In the genomic region with DNA sequence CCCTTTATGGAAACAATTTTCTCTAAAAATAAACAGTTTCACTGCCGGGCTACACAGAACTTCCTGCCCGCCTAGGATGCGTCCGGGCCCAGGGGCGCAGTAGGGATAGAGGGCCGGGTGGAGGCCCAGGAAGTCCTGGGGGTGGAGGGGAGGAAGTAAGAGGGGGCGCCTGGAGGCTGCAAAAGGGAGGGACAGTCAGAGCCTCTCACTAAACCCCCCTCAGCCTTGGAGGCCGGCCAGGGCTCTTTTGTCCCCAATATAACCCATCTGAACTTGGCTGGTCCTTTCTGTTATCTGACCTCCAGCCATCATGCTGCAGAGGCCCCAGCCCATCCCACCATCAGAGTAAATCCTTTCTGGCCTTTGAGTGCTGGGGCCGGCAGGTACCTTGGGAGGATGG, we compare ENCODE assay signal across 12 cellular contexts. TPM values are rescaled to one million over a fixed set of nuclear protein-coding genes. Genes with fewer than 3 reads are reported as not detected.
DNase-seq lines count a peak whose midpoint lies in the region; ATAC-seq and TF ChIP-seq lines count a peak whose summit lies in the region.
"Had no signal": no experiment of that assay in that cellular context is flagged by ENCODE, and none has a peak within 500 bp of the region (broad histone marks: within the 10 kb centered on the region; RNA-seq: fewer than 3 reads in every experiment).

No MANE protein-coding gene starts in this region.

- peaks cover 12% of the 10 kb centered on the region for H3K4me1 Mint-ChIP-seq in MCF 10A (ENCODE audit: insufficient read depth, unreplicated experiment)
- peaks cover 54% of the 10 kb centered on the region for H3K4me1 Mint-ChIP-seq in chondrocyte (ENCODE audit: low read depth)

- H3K9me3 ChIP-seq in mammary epithelial cell (replicated peaks; ENCODE audit: insufficient read depth, low read length) (no peaks in the 10 kb centered on the region), mucosa of stomach (ENCODE audit: control insufficient read depth, low read length) (no peaks in the 10 kb centered on the region), vagina (no peaks in the 10 kb centered on the region)
- H3K9me3 ChIP-seq: BE2C had no signal

- H3K36me3 ChIP-seq in mammary epithelial cell (ENCODE audit: insufficient read depth, low read length) (no peaks in the 10 kb centered on the region), mucosa of stomach (ENCODE audit: control insufficient read depth, insufficient read depth, low read length) (peaks cover 3% of the 10 kb centered on the region), vagina (peaks cover 0 to 24% of the 10 kb centered on the region in 2 donors)

- DNase-seq in MCF 10A (ENCODE audit: unreplicated experiment) (no peak), mammary epithelial cell (no peak), chondrocyte (ENCODE audit: low spot score) (no peak), vagina (ENCODE audit: extremely low spot score in 2 of 2) (no peak), pons (ENCODE audit: low spot score) (no peak)
- no peak for DNase-seq in stimulated activated CD4-positive, alpha-beta T cell treated with anti-CD3 and anti-CD28 coated beads, Interleukin-15, amount 100 ng/mL, for 24 hours
- DNase-seq: activated effector memory CD4-positive, alpha-beta T cell treated with anti-CD3 and anti-CD28 coated beads, Interleukin-2, amount 50 U/mL, for 16 hours; BE2C; head of caudate nucleus had no signal

- 56% methylated on average over 9 of the region's 9 CpGs for WGBS in mammary epithelial cell (ENCODE audit: low coverage, missing lambda C conversion rate)

- in situ Hi-C loops in mammary epithelial cell (cut with MboI; ENCODE audit: low sequenced_read_pairs in 2 of 2) = no loop called here

- TF ChIP-seq CTCF in MCF 10A (IDR thresholded peaks at IDR 0.05; ENCODE audit: unreplicated experiment) (no peak), mammary epithelial cell (conservative IDR thresholded peaks at IDR 0.05 in 1 of 2, IDR thresholded peaks at IDR 0.05 in 1 of 2; ENCODE audit: extremely low read depth in 1 of 2, insufficient read depth in 1 of 2, low read depth in 1 of 2, low read length in 2 of 2) (no peak), chondrocyte (IDR thresholded peaks at IDR 0.05) (no peak), vagina (IDR thresholded peaks at IDR 0.05) (no peak)

- H3K4me3 Mint-ChIP-seq in MCF 10A (ENCODE audit: unreplicated experiment) (peak overlapping the region; percentile 84), chondrocyte (ENCODE audit: unreplicated experiment) (peak overlapping the region; percentile 92)

- no peak overlapping the region for H3K4me3 ChIP-seq in mammary epithelial cell (replicated peaks in 1 of 3; ENCODE audit: insufficient read depth in 1 of 3, low read depth in 2 of 3, low read length in 3 of 3)
- H3K4me3 ChIP-seq in mucosa of stomach (ENCODE audit: low read length) = peak overlapping the region; percentile 14
- peak overlapping the region; percentile 68 to 75 for H3K4me3 ChIP-seq in vagina

- H3K4me1 ChIP-seq in mammary epithelial cell (ENCODE audit: insufficient read depth, low read length) (peaks cover 2% of the 10 kb centered on the region), mucosa of stomach (ENCODE audit: control insufficient read depth, insufficient read depth, low read length) (peaks cover 42% of the 10 kb centered on the region), vagina (peaks cover 74% of the 10 kb centered on the region)
- H3K4me1 ChIP-seq: BE2C had no signal

- H3K27ac ChIP-seq in mammary epithelial cell (ENCODE audit: insufficient read depth, low read depth, low read length) (no peak overlapping the region), vagina (peak overlapping the region; percentile 91)

- H3K27ac Mint-ChIP-seq in MCF 10A (ENCODE audit: low read depth, unreplicated experiment) (no peak overlapping the region), chondrocyte (ENCODE audit: unreplicated experiment) (peak overlapping the region; percentile 86)

- no peaks in the 10 kb centered on the region for H3K9me3 Mint-ChIP-seq in MCF 10A (ENCODE audit: unreplicated experiment)
- no peaks in the 10 kb centered on the region for H3K9me3 Mint-ChIP-seq in chondrocyte (ENCODE audit: low read depth)

- dilution Hi-C loops in mammary epithelial cell (cut with HindIII; ENCODE audit: low sequenced_read_pairs) = no loop called here

- no peaks in the 10 kb centered on the region for H4K20me1 ChIP-seq in mammary epithelial cell (ENCODE audit: insufficient read depth, low read length)

- H3K36me3 Mint-ChIP-seq in MCF 10A (ENCODE audit: insufficient read depth, unreplicated experiment) (peaks cover 24% of the 10 kb centered on the region), chondrocyte (ENCODE audit: low read depth) (peaks cover 11% of the 10 kb centered on the region)

- no peak overlapping the region for H2AFZ ChIP-seq in mammary epithelial cell (ENCODE audit: low read depth, low read length)

- BruUV-seq in MCF 10A (replicated peaks; lab: Mats Ljungman, UMichigan) = no TSS peak
- no TSS peak for BruUV-seq in mammary epithelial cell (replicated peaks; lab: Mats Ljungman, UMichigan)

- ATAC-seq in GM19351 (IDR thresholded peaks at IDR 0.05; ENCODE audit: unreplicated experiment) = no peak

- intact Hi-C loops in MCF 10A (cut with micrococcal nuclease) (loop anchor here (5.0 kb wide), 1 partner anchor 258 kb away; no protein-coding TSS in a partner anchor), mammary epithelial cell (cut with micrococcal nuclease) (no loop called here), vagina (cut with DNase I) (no loop called here)

- H3K9ac ChIP-seq in mammary epithelial cell (ENCODE audit: insufficient read depth, low read length) (no peak overlapping the region), mucosa of stomach (ENCODE audit: low read length) (peak overlapping the region; percentile 31)

- no peaks in the 10 kb centered on the region for H3K79me2 ChIP-seq in mammary epithelial cell (ENCODE audit: insufficient read depth, low read length)

- CTCF ChIA-PET in MCF 10A (lab: Yijun Ruan, JAX) = interaction anchor here (1.2 kb wide), 1 partner anchor 67 kb away, joined by 3 read pairs; no protein-coding TSS in a partner anchor
- CTCF ChIA-PET in mammary epithelial cell (lab: Charles Lee; ENCODE audit: low non-redundant PET) = no interaction called here

- POLR2A ChIA-PET in MCF 10A (lab: Yijun Ruan, JAX) = no interaction called here

- H3K27me3 Mint-ChIP-seq in MCF 10A (ENCODE audit: insufficient read depth, unreplicated experiment) (no peaks in the 10 kb centered on the region), chondrocyte (ENCODE audit: low read depth) (no peaks in the 10 kb centered on the region)

- H3K27me3 ChIP-seq in mammary epithelial cell (ENCODE audit: insufficient read depth, low read length) (no peaks in the 10 kb centered on the region), mucosa of stomach (ENCODE audit: control insufficient read depth, insufficient read depth, low read length) (no peaks in the 10 kb centered on the region), vagina (no peaks in the 10 kb centered on the region)
- H3K27me3 ChIP-seq: BE2C had no signal

- H3K4me2 ChIP-seq in mammary epithelial cell (ENCODE audit: insufficient read depth, low read depth, low read length) = no peak overlapping the region

- TF ChIP-seq POLR2A in vagina (IDR thresholded peaks at IDR 0.05) = no peak

RNA-seq across cellular contexts. Expression of gene KANK2, which starts 2.2 kb away (rescaled TPM):
- total RNA-seq in MCF 10A (2022) (25.0 and 29.2 TPM in 2 replicates), mammary epithelial cell (10 to 100 TPM; 18.2 to 19.4 TPM), chondrocyte (238 to 345 TPM (median 243 TPM) in 3 replicates), vagina (486 TPM)
- 14.7 TPM for polyA plus RNA-seq in mammary epithelial cell
- polyA minus RNA-seq in mammary epithelial cell = 34.0 TPM

RNA-seq across cellular contexts. Expression of gene SPC24, which starts 39.6 kb away (rescaled TPM):
- 8.6 and 16.4 TPM in 2 replicates for total RNA-seq in MCF 10A (2022)
- total RNA-seq in mammary epithelial cell = 10 to 100 TPM in 1 of 2 donors, 1 to 10 TPM in 1; 2.2 to 35.4 TPM
- 24.8 TPM for polyA plus RNA-seq in mammary epithelial cell
- 23.2 TPM for polyA minus RNA-seq in mammary epithelial cell
- total RNA-seq in chondrocyte = 8.3 to 22.9 TPM (median 8.4 TPM) in 3 replicates
- total RNA-seq in vagina = 2.7 TPM

RNA-seq across cellular contexts. Expression of gene ANGPTL8, which starts 44.2 kb away (rescaled TPM):
- total RNA-seq in MCF 10A (2022) (not detected in 2 replicates), mammary epithelial cell (not detected), chondrocyte (not detected in 3 replicates), vagina (not detected)
- not detected for polyA plus RNA-seq in mammary epithelial cell
- polyA minus RNA-seq in mammary epithelial cell = not detected
- total RNA-seq: M059J had no signal

Comparison
In these comparisons a context has a peak if more than half of its experiments do, and no peak if none do; other contexts are left out.
1. H3K4me3 ChIP-seq: peak in mucosa of stomach (single experiment) and vagina (2 of 2); none in mammary epithelial cell (0 of 3).